In the genomic region with DNA sequence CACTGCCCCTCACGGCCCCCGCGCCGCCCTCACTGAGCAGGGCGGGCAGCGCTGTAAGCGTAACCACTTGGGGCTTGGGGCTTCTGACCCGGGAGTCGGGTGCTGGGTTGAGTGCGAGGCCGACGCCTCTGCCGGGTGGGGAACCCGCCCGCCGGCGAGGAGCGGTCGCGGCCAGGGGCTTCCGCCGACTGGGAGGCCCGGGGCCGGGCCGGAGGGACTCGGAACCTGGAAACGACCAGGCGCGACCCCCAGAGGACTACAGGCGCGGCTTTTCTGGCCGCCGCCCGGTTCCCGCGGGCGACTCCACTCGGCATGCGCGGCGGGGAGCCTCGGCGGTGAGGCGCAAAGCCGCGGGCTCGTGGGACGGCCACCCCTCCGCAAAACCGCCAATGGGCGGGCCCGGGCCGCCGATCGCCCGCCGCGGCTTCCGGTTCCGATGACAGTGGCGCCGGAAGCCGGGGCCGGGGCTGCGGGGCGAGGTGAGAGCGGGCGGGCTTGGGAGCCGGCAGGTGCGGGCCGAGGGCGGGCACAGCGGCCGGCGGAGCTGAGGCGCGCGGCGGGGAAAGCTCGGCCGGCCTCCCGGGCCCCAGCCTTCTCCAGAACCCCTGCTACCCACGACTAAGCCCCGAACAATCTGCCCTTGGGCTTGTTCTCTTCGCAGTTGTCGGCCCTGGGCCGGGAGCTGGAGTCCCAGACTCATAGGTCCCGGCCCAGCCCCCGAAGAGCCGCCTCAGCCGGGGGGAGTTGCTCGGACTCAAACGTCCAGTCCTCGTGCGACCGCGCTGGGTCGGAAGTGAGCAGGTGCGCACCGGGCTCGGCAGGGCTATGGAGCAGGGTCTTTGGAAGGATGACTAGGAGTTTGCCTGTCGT, we compare ENCODE assay signal across 8 cellular contexts. TPM values are rescaled to one million over a fixed set of nuclear protein-coding genes. Genes with fewer than 3 reads are reported as not detected.
DNase-seq lines count a peak whose midpoint lies in the region; ATAC-seq and TF ChIP-seq lines count a peak whose summit lies in the region.

Gene RMND5B (plus strand): TSS at position 439 of the 870 bp plus-strand sequence. CDS start 7,106 bp downstream, outside the sequence.

- TF ChIP-seq CTCF in GM12875 (IDR thresholded peaks at IDR 0.05; ENCODE audit: borderline replicate concordance, insufficient read depth, low read depth, low read length) (no peak), type B pancreatic cell (conservative IDR thresholded peaks at IDR 0.05) (no peak)

- H3K9me3 Mint-ChIP-seq in type B pancreatic cell: no peaks in the 10 kb centered on the region

- WGBS in adipose tissue, 3 donors: 0 to 1% (median 1%) methylated on average over 92 to 102 of the region's 102 CpGs

- peak within 1 kb of the TSS; percentile 90 for H3K4me3 Mint-ChIP-seq in type B pancreatic cell

- peaks cover 13% of the 10 kb centered on the region for H3K4me1 Mint-ChIP-seq in type B pancreatic cell (ENCODE audit: unreplicated experiment)

- peak; percentile 79 for ATAC-seq in HG02588 (IDR thresholded peaks at IDR 0.05; ENCODE audit: unreplicated experiment)

- peaks cover 14% of the 10 kb centered on the region for H3K36me3 Mint-ChIP-seq in type B pancreatic cell

- no peak within 1 kb of the TSS for H3K27ac ChIP-seq in adipose tissue (ENCODE audit: low read depth, low read length)

- no peaks in the 10 kb centered on the region for H3K27me3 Mint-ChIP-seq in type B pancreatic cell

- DNase-seq in NCI-H1092 treated with DMSO at 0.1 percent for 48 hours (lab: John Stamatoyannopoulos, UW) (peak; percentile 82), T-helper 1 cell (peak; percentile 68 to 89 (median 72)), cardiac septum (ENCODE audit: low spot score) (peak; percentile 92), pons (ENCODE audit: low spot score) (peak; percentile 64), type B pancreatic cell (ENCODE audit: extremely low spot score, unreplicated experiment) (peak; percentile 89)

- H3K27ac Mint-ChIP-seq in type B pancreatic cell: peak within 1 kb of the TSS; percentile 92

- H3K4me3 ChIP-seq in GM12875 (ENCODE audit: low read depth, low read length): peak within 1 kb of the TSS; percentile 72

- intact Hi-C loops in cardiac septum (cut with DNase I): loop anchor here (2.0 kb wide), 1 partner anchor 24 kb away; no protein-coding TSS in a partner anchor

RNA-seq across cellular contexts. Expression of gene RMND5B, which starts in this region (rescaled TPM):
- 10 to 100 TPM; 19.7 to 35.0 (median 32.9) TPM for polyA plus RNA-seq in adipose tissue
- total RNA-seq in cardiac septum (38.3 TPM), type B pancreatic cell (ENCODE audit: low replicate concordance) (41.8 and 52.1 TPM in 2 replicates)
